Comparison of ENCODE assay signal across 1 cellular context in the genomic region with DNA sequence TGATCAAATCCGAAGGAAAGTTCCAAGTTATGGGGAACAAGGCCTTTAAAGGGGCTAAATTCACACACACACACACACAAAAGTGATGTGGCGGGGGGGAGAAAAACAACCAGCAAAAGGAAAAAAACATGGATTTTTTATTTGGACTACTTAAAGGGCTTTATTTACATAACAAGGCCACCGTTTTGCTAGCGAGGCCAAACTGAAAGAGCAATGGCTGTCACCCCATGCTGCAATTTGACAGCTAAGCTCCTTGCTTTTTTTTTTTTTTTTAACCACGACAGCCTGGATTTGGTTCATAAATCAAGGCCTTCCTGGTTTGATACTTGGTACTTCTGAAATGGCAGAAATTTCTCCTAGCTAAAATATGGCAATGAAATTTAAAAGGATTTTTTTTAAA.
TF ChIP-seq lines count a peak whose summit lies in the region.

No MANE protein-coding gene starts in this region.

TF ChIP-seq in GM23338, 12 proteins besides CTCF, POLR2A, EP300 and RAD21 (continued from another document):
- no peak for TF ChIP-seq ZNF462 (CRISPR knock-in tag; IDR thresholded peaks at IDR 0.05)
